Comparison of ENCODE assay signal across 24 cellular contexts in genomic region chr19:48921721-48922500, GRCh38. TPM values are rescaled to one million over a fixed set of nuclear protein-coding genes. Genes with fewer than 3 reads are reported as not detected.
DNase-seq lines count a peak whose midpoint lies in the region; ATAC-seq, FAIRE-seq and TF ChIP-seq lines count a peak whose summit lies in the region.
"Had no signal": no experiment of that assay in that cellular context is flagged by ENCODE, and none has a peak within 500 bp of the region (broad histone marks: within the 10 kb centered on the region; RNA-seq: fewer than 3 reads in every experiment).

No MANE protein-coding gene starts in this region.

- H3K4me2 ChIP-seq in GM12878 (ENCODE audit: control insufficient read depth, insufficient read depth) (no peak overlapping the region), neuronal stem cell (ENCODE audit: insufficient read depth, low read length, poor library complexity, severe bottlenecking) (no peak overlapping the region)
- H3K4me2 ChIP-seq: BLaER1, GM23338, KMS-11 had no signal

- no peak overlapping the region for H2AK5ac ChIP-seq in neuronal stem cell (ENCODE audit: low read depth, low read length)

- H3K4me1 ChIP-seq in GM12878 (ENCODE audit: control insufficient read depth, insufficient read depth, low read length) (peaks cover 8% of the 10 kb centered on the region), neuronal stem cell (ENCODE audit: control insufficient read depth in 2 of 2, insufficient read depth in 1 of 2, low read depth in 1 of 2, low read length in 2 of 2) (no peaks in the 10 kb centered on the region), ovary (ENCODE audit: insufficient read depth) (no peaks in the 10 kb centered on the region)

- TF ChIP-seq CTCF in Calu3 (IDR thresholded peaks at IDR 0.05; ENCODE audit: unreplicated experiment) (no peak), GM12878 (IDR thresholded peaks at IDR 0.05 in 2 of 3, conservative IDR thresholded peaks at IDR 0.05 in 1 of 3; ENCODE audit: control insufficient read depth in 2 of 3, extremely low read depth in 1 of 3, insufficient read depth in 1 of 3, low read depth in 3 of 3, low read length in 3 of 3) (no peak), ovary (IDR thresholded peaks at IDR 0.05) (no peak)

- peak; percentile 43; the same call in 1 of the 2 replicates for TF ChIP-seq POLR2A in GM12878 (IDR thresholded peaks at IDR 0.05; ENCODE audit: low read depth, low read length)
- no peak for TF ChIP-seq POLR2A in ovary (IDR thresholded peaks at IDR 0.05)

- H4K20me1 ChIP-seq in GM12878 (ENCODE audit: control insufficient read depth, insufficient read depth), result no peaks in the 10 kb centered on the region
- H4K20me1 ChIP-seq: BLaER1 had no signal

- H2BK120ac ChIP-seq in neuronal stem cell (ENCODE audit: low read depth, low read length), result no peak overlapping the region

- no peak for ATAC-seq in GM12878
- ATAC-seq in HG02981 (IDR thresholded peaks at IDR 0.05; ENCODE audit: unreplicated experiment), result no peak
- ATAC-seq: GM23338, HCT116 had no signal

- DNase-seq in Calu3, result no peak
- DNase-seq in GM12878 (ENCODE audit: low read depth, low spot score), result no peak
- DNase-seq in neuronal stem cell (ENCODE audit: low spot score), result no peak
- no peak for DNase-seq in ovary
- no peak for DNase-seq in NAMALWA (ENCODE audit: low spot score)
- DNase-seq: 8988T; CD4-positive, alpha-beta memory T cell; DMS 273 treated with DMSO at 0.1 percent for 48 hours; DMS53; DND-41; EL; HFFc6 had no signal

- FAIRE-seq in GM12878 (lab: Jason Lieb, UNC), result no peak
- FAIRE-seq: GM12892, GM18507, H54, HTR-8/SVneo had no signal

- H4K8ac ChIP-seq in neuronal stem cell (ENCODE audit: low read depth, low read length), result no peak overlapping the region

- H2BK15ac ChIP-seq in neuronal stem cell (ENCODE audit: low read length), result no peak overlapping the region

- SMC1A ChIA-PET in GM12878 (lab: Charles Lee; ENCODE audit: uncharacterized antibody, unreplicated experiment), result no interaction called here

- POLR2A ChIA-PET in GM12878 (lab: Charles Lee), result no interaction called here

- H3K79me2 ChIP-seq in GM12878 (ENCODE audit: control insufficient read depth, insufficient read depth, low read length), result no peaks in the 10 kb centered on the region

- H3K4me3 ChIP-seq in GM12878 (no peak overlapping the region), neuronal stem cell (ENCODE audit: low read length in 2 of 2) (no peak overlapping the region), ovary (no peak overlapping the region)
- H3K4me3 ChIP-seq: BLaER1, GM23338 had no signal

- H3K79me1 ChIP-seq in neuronal stem cell (ENCODE audit: low read depth, low read length), result peaks cover under 1% of the 10 kb centered on the region

- H3K4me3 Mint-ChIP-seq in Calu3 (ENCODE audit: low read depth, unreplicated experiment), result no peak overlapping the region
- H3K4me3 Mint-ChIP-seq: CD14-positive monocyte; CD4-positive, alpha-beta memory T cell; GM23338; HFFc6 had no signal

- no peaks in the 10 kb centered on the region for H3K9me3 ChIP-seq in GM12878 (replicated peaks; ENCODE audit: control insufficient read depth, insufficient read depth, low read length)
- H3K9me3 ChIP-seq in neuronal stem cell (replicated peaks in 1 of 2; ENCODE audit: control insufficient read depth in 2 of 2, insufficient read depth in 1 of 2, low read depth in 1 of 2, low read length in 2 of 2), result no peaks in the 10 kb centered on the region
- H3K9me3 ChIP-seq in ovary, result no peaks in the 10 kb centered on the region
- H3K9me3 ChIP-seq: BLaER1 had no signal

- no peak for TF ChIP-seq RAD21 in GM12878 (IDR thresholded peaks at IDR 0.05; ENCODE audit: insufficient read depth, low read depth, low read length)

- H3K36me3 Mint-ChIP-seq in Calu3 (ENCODE audit: insufficient read depth, unreplicated experiment), result peaks cover 62% of the 10 kb centered on the region

- BruUV-seq in Calu3 (replicated peaks; lab: Mats Ljungman, UMichigan) (no TSS peak), GM12878 (replicated peaks; lab: Mats Ljungman, UMichigan) (no TSS peak)

- H2AFZ ChIP-seq in GM12878 (ENCODE audit: control insufficient read depth, low read depth, low read length) (no peak overlapping the region), neuronal stem cell (ENCODE audit: low read length) (no peak overlapping the region)
- H2AFZ ChIP-seq: GM23338 had no signal

- H3K27ac Mint-ChIP-seq in Calu3 (ENCODE audit: unreplicated experiment), result peak overlapping the region; percentile 22
- H3K27ac Mint-ChIP-seq: CD14-positive monocyte, GM23338, HFFc6 had no signal

- H3K9ac ChIP-seq in GM12878 (ENCODE audit: control insufficient read depth, insufficient read depth, low read length) (no peak overlapping the region), neuronal stem cell (ENCODE audit: low read depth, low read length, poor library complexity) (peak overlapping the region; percentile 44)
- H3K9ac ChIP-seq: BLaER1, KMS-11 had no signal

- in situ Hi-C loops in GM12878 (cut with MboI), result no loop called here

- no peak overlapping the region for H3K4ac ChIP-seq in neuronal stem cell (ENCODE audit: low read length)

- peaks cover 6% of the 10 kb centered on the region for H3K4me1 Mint-ChIP-seq in Calu3 (ENCODE audit: low read depth, unreplicated experiment)
- H3K4me1 Mint-ChIP-seq: GM23338 had no signal

- H3K27me3 ChIP-seq in GM12878 (replicated peaks in 1 of 2; ENCODE audit: control insufficient read depth in 2 of 2, insufficient read depth in 2 of 2, low read length in 1 of 2) (no peaks in the 10 kb centered on the region), neuronal stem cell (ENCODE audit: control insufficient read depth in 3 of 3, insufficient read depth in 3 of 3, low read depth in 1 of 3, low read length in 3 of 3) (no peaks in the 10 kb centered on the region), ovary (no peaks in the 10 kb centered on the region)
- H3K27me3 ChIP-seq: BLaER1 had no signal

- H3K9me3 Mint-ChIP-seq in Calu3 (ENCODE audit: low read depth, unreplicated experiment), result no peaks in the 10 kb centered on the region
- H3K9me3 Mint-ChIP-seq: CD14-positive monocyte; CD4-positive, alpha-beta memory T cell; GM23338; HFFc6 had no signal

- CTCF ChIA-PET in Calu3 (lab: Charles Lee) (interaction anchor here (1.5 kb wide), 1 partner anchor 11 kb away, joined by 5 read pairs; the partner anchor contains the start of gene DHDH), GM12878 (lab: Yijun Ruan, JAX) (no interaction called here)

- no peaks in the 10 kb centered on the region for H3K27me3 Mint-ChIP-seq in Calu3 (ENCODE audit: unreplicated experiment)
- H3K27me3 Mint-ChIP-seq: CD4-positive, alpha-beta memory T cell had no signal

- H4K91ac ChIP-seq in neuronal stem cell (ENCODE audit: low read depth, low read length, poor library complexity), result no peak overlapping the region

- TF ChIP-seq EP300 in GM12878 (IDR thresholded peaks at IDR 0.05; ENCODE audit: borderline replicate concordance in 1 of 2, control insufficient read depth in 1 of 2, low read depth in 2 of 2, low read length in 2 of 2) (no peak), ovary (IDR thresholded peaks at IDR 0.05) (no peak)

- peak overlapping the region; percentile 39 for H2BK5ac ChIP-seq in neuronal stem cell (ENCODE audit: low read length)

- intact Hi-C loops in Calu3 (cut with micrococcal nuclease; ENCODE audit: unreplicated experiment) (no loop called here), GM12878 (cut with micrococcal nuclease; ENCODE audit: unreplicated experiment) (no loop called here), ovary (cut with DNase I) (no loop called here)

- H2BK12ac ChIP-seq in neuronal stem cell (ENCODE audit: low read length), result no peak overlapping the region

- RAD21 ChIA-PET in GM12878 (lab: Charles Lee; ENCODE audit: unreplicated experiment), result no interaction called here

- H3K36me3 ChIP-seq in GM12878 (ENCODE audit: control insufficient read depth in 2 of 2, insufficient read depth in 2 of 2, low read length in 1 of 2) (peaks cover 0 to 1% of the 10 kb centered on the region in 2 experiments; a peak in 3 of 4 replicates), neuronal stem cell (replicated peaks in 1 of 2; ENCODE audit: control insufficient read depth in 2 of 2, insufficient read depth in 2 of 2, low read length in 2 of 2) (peaks cover 25 to 55% of the 10 kb centered on the region in 2 donors), ovary (no peaks in the 10 kb centered on the region)

- H3K18ac ChIP-seq in neuronal stem cell (ENCODE audit: low read length), result no peak overlapping the region

- 93% methylated on average over 11 of the region's 12 CpGs for WGBS in GM12878 (ENCODE audit: insufficient coverage, insufficient replicate concordance, low lambda C conversion rate, missing lambda C conversion rate)
- no CpG with 5 or more reads among the region's 12 CpGs for WGBS in neuronal stem cell (ENCODE audit: extremely low coverage in 2 of 2, insufficient read length in 2 of 2, insufficient replicate concordance in 1 of 2), 2 donors
- WGBS in ovary, 3 donors, result 85 to 90% (median 88%) methylated on average over 12 of the region's 12 CpGs

- no peak overlapping the region for H3K23ac ChIP-seq in neuronal stem cell (ENCODE audit: low read depth, low read length, poor library complexity)

- H3K14ac ChIP-seq in neuronal stem cell (ENCODE audit: low read length), result no peak overlapping the region

- no peak overlapping the region for H3K27ac ChIP-seq in GM12878 (ENCODE audit: control insufficient read depth, insufficient read depth)
- H3K27ac ChIP-seq in neuronal stem cell (replicated peaks; ENCODE audit: low read length), result no peak overlapping the region
- H3K27ac ChIP-seq in ovary, result no peak overlapping the region
- H3K27ac ChIP-seq: BLaER1, KMS-11 had no signal

RNA-seq across cellular contexts. Expression of gene DHDH, which starts 11.6 kb away (rescaled TPM):
- total RNA-seq in Calu3 (2022) (2.1 and 5.3 TPM in 2 replicates), GM12878 (2014; rRNA removed) (not detected in 2 replicates), GM12878 (2014; rRNA removed; fragmentation: Illumina TruSeq; extraction: Trizol) (not detected in 2 replicates), GM12878 (2021) (not detected in 2 replicates), ovary (under 1 TPM in 4 of 7 donors, not detected in 3; 0.28 to 0.78 (median 0.68) TPM)
- not detected in 2 replicates for total RNA-seq in GM12878 (2013; cell fraction: nucleolus; rRNA removed)
- not detected for polyA plus RNA-seq in GM12878 (2011; ENCODE audit: low read depth)
- polyA plus RNA-seq in GM12878 (2011; rRNA removed) (0.15 and 0.23 TPM in 2 replicates), GM12878 (2014; fragmentation: Illumina TruSeq; extraction: Trizol) (not detected in 2 replicates), GM12878 (2014; fragmentation: Nextera tagmentation; extraction: Ambion mirVana) (under 1 TPM in 1 of 2 experiments, not detected in 1; 0.13 TPM), GM12878 (2014; rRNA removed) (0.19 TPM in 1 of 2 replicates, not detected in the other), GM12878 (2016; fragmentation: Nextera tagmentation; extraction: Ambion mirVana) (under 1 TPM in 1 of 2 experiments, not detected in 1; 0.21 TPM), ovary (under 1 TPM in 1 of 2 donors, not detected in 1; 0.52 TPM)
- 0.25 and 0.28 TPM in 2 replicates for polyA plus RNA-seq in GM12878 (2011; cell fraction: cytosol; rRNA removed)
- 0.16 and 0.26 TPM in 2 replicates for polyA plus RNA-seq in GM12878 (2011; cell fraction: nucleus; rRNA removed)
- 1.1 and 1.2 TPM in 2 replicates for polyA plus RNA-seq in GM12878 (2012)
- not detected in 2 replicates for polyA minus RNA-seq in GM12878 (2011; rRNA and poly(A)+ RNA removed)
- not detected in 2 replicates for polyA minus RNA-seq in GM12878 (2011; cell fraction: cytosol; rRNA and poly(A)+ RNA removed)
- not detected in 2 replicates for polyA minus RNA-seq in GM12878 (2011; cell fraction: nucleus; rRNA and poly(A)+ RNA removed)
- polyA plus RNA-seq in neuronal stem cell (2013, experiment 1 of 2), result 0.81 TPM
- polyA plus RNA-seq in neuronal stem cell (2013, experiment 2 of 2), result 0.93 TPM
- total RNA-seq: A673, HFFc6 had no signal

RNA-seq across cellular contexts. Expression of gene NUCB1, which starts 21.8 kb away (rescaled TPM):
- total RNA-seq in Calu3 (2022) (162 and 173 TPM in 2 replicates), GM12878 (2014; rRNA removed) (41.8 and 48.6 TPM in 2 replicates), GM12878 (2014; rRNA removed; fragmentation: Illumina TruSeq; extraction: Trizol) (31.7 and 33.0 TPM in 2 replicates), GM12878 (2021) (80.2 and 82.4 TPM in 2 replicates), ovary (100 to 1,000 TPM; 128 to 249 (median 189) TPM)
- 118 and 121 TPM in 2 replicates for total RNA-seq in GM12878 (2013; cell fraction: nucleolus; rRNA removed)
- 41.2 TPM for polyA plus RNA-seq in GM12878 (2011; ENCODE audit: low read depth)
- polyA plus RNA-seq in GM12878 (2011; rRNA removed) (19.3 and 40.3 TPM in 2 replicates), GM12878 (2014; fragmentation: Illumina TruSeq; extraction: Trizol) (13.9 and 32.5 TPM in 2 replicates), GM12878 (2014; fragmentation: Nextera tagmentation; extraction: Ambion mirVana) (1 to 10 TPM; 1.8 to 3.2 TPM), GM12878 (2014; rRNA removed) (77.7 and 94.2 TPM in 2 replicates), GM12878 (2016; fragmentation: Nextera tagmentation; extraction: Ambion mirVana) (100 to 1,000 TPM; 112 TPM), ovary (100 to 1,000 TPM; 141 to 230 TPM)
- polyA plus RNA-seq in GM12878 (2011; cell fraction: cytosol; rRNA removed), result 53.1 and 63.0 TPM in 2 replicates
- 77.6 and 86.5 TPM in 2 replicates for polyA plus RNA-seq in GM12878 (2011; cell fraction: nucleus; rRNA removed)
- 97.8 and 107 TPM in 2 replicates for polyA plus RNA-seq in GM12878 (2012)
- polyA minus RNA-seq in GM12878 (2011; rRNA and poly(A)+ RNA removed), result 14.6 and 32.7 TPM in 2 replicates
- 16.6 and 18.4 TPM in 2 replicates for polyA minus RNA-seq in GM12878 (2011; cell fraction: cytosol; rRNA and poly(A)+ RNA removed)
- 15.7 and 20.2 TPM in 2 replicates for polyA minus RNA-seq in GM12878 (2011; cell fraction: nucleus; rRNA and poly(A)+ RNA removed)
- 61.4 TPM for polyA plus RNA-seq in neuronal stem cell (2013, experiment 1 of 2)
- 60.3 TPM for polyA plus RNA-seq in neuronal stem cell (2013, experiment 2 of 2)

RNA-seq across cellular contexts. Expression of gene TULP2, which starts 23.4 kb away (rescaled TPM):
- total RNA-seq in Calu3 (2022), result not detected in 2 replicates
- 0.64 and 1.1 TPM in 2 replicates for total RNA-seq in GM12878 (2013; cell fraction: nucleolus; rRNA removed)
- 0.49 and 0.56 TPM in 2 replicates for total RNA-seq in GM12878 (2014; rRNA removed)
- 0.14 and 0.22 TPM in 2 replicates for total RNA-seq in GM12878 (2014; rRNA removed; fragmentation: Illumina TruSeq; extraction: Trizol)
- total RNA-seq in GM12878 (2021), result 0.82 and 1.2 TPM in 2 replicates
- polyA plus RNA-seq in GM12878 (2011; ENCODE audit: low read depth), result 0.28 TPM
- polyA plus RNA-seq in GM12878 (2011; rRNA removed), result 0.26 and 0.45 TPM in 2 replicates
- polyA plus RNA-seq in GM12878 (2011; cell fraction: cytosol; rRNA removed), result 0.28 and 0.51 TPM in 2 replicates
- polyA plus RNA-seq in GM12878 (2011; cell fraction: nucleus; rRNA removed), result 0.19 and 0.40 TPM in 2 replicates
- 0.70 and 0.84 TPM in 2 replicates for polyA plus RNA-seq in GM12878 (2012)
- polyA plus RNA-seq in GM12878 (2014; fragmentation: Illumina TruSeq; extraction: Trizol), result 0.31 and 0.57 TPM in 2 replicates
- polyA plus RNA-seq in GM12878 (2014; fragmentation: Nextera tagmentation; extraction: Ambion mirVana), result under 1 TPM in 1 of 2 experiments, not detected in 1; 0.62 TPM
- 0.69 and 1.5 TPM in 2 replicates for polyA plus RNA-seq in GM12878 (2014; rRNA removed)
- under 1 TPM; 0.17 to 0.18 TPM for polyA plus RNA-seq in GM12878 (2016; fragmentation: Nextera tagmentation; extraction: Ambion mirVana)
- 0.15 and 0.52 TPM in 2 replicates for polyA minus RNA-seq in GM12878 (2011; rRNA and poly(A)+ RNA removed)
- polyA minus RNA-seq in GM12878 (2011; cell fraction: cytosol; rRNA and poly(A)+ RNA removed), result not detected in 2 replicates
- polyA minus RNA-seq in GM12878 (2011; cell fraction: nucleus; rRNA and poly(A)+ RNA removed), result 0.12 TPM in 1 of 2 replicates, not detected in the other
- polyA plus RNA-seq in neuronal stem cell (2013, experiment 1 of 2), result 0.71 TPM
- polyA plus RNA-seq in neuronal stem cell (2013, experiment 2 of 2), result 0.43 TPM
- 1 to 10 TPM in 5 of 7 donors, not detected in 2; 1.8 to 3.3 (median 2.5) TPM for total RNA-seq in ovary
- polyA plus RNA-seq in ovary, result under 1 TPM; 0.35 to 0.40 TPM
- total RNA-seq: A673; CD4-positive, alpha-beta memory T cell; G401 had no signal
- polyA plus RNA-seq: CD14-positive monocyte; CD4-positive, alpha-beta memory T cell had no signal

RNA-seq across cellular contexts. Expression of gene BAX, which starts 32.8 kb away (rescaled TPM):
- total RNA-seq in Calu3 (2022), result 141 and 147 TPM in 2 replicates
- total RNA-seq in GM12878 (2013; cell fraction: nucleolus; rRNA removed), result 45.7 and 48.8 TPM in 2 replicates
- total RNA-seq in GM12878 (2014; rRNA removed), result 114 and 119 TPM in 2 replicates
- total RNA-seq in GM12878 (2014; rRNA removed; fragmentation: Illumina TruSeq; extraction: Trizol), result 73.1 and 73.4 TPM in 2 replicates
- total RNA-seq in GM12878 (2021), result 221 and 223 TPM in 2 replicates
- polyA plus RNA-seq in GM12878 (2011; ENCODE audit: low read depth), result 270 TPM
- polyA plus RNA-seq in GM12878 (2011; rRNA removed), result 104 and 163 TPM in 2 replicates
- 226 and 231 TPM in 2 replicates for polyA plus RNA-seq in GM12878 (2011; cell fraction: cytosol; rRNA removed)
- polyA plus RNA-seq in GM12878 (2011; cell fraction: nucleus; rRNA removed), result 190 and 218 TPM in 2 replicates
- 155 and 219 TPM in 2 replicates for polyA plus RNA-seq in GM12878 (2012)
- polyA plus RNA-seq in GM12878 (2014; fragmentation: Illumina TruSeq; extraction: Trizol), result 61.4 and 122 TPM in 2 replicates
- 10 to 100 TPM in 1 of 2 experiments, 1 to 10 TPM in 1; 7.2 to 15.3 TPM for polyA plus RNA-seq in GM12878 (2014; fragmentation: Nextera tagmentation; extraction: Ambion mirVana)
- polyA plus RNA-seq in GM12878 (2014; rRNA removed), result 205 and 237 TPM in 2 replicates
- 100 to 1,000 TPM; 152 to 164 TPM for polyA plus RNA-seq in GM12878 (2016; fragmentation: Nextera tagmentation; extraction: Ambion mirVana)
- 47.0 and 93.4 TPM in 2 replicates for polyA minus RNA-seq in GM12878 (2011; rRNA and poly(A)+ RNA removed)
- 68.7 and 69.7 TPM in 2 replicates for polyA minus RNA-seq in GM12878 (2011; cell fraction: cytosol; rRNA and poly(A)+ RNA removed)
- polyA minus RNA-seq in GM12878 (2011; cell fraction: nucleus; rRNA and poly(A)+ RNA removed), result 66.3 and 104 TPM in 2 replicates
- 66.4 TPM for polyA plus RNA-seq in neuronal stem cell (2013, experiment 1 of 2)
- 63.3 TPM for polyA plus RNA-seq in neuronal stem cell (2013, experiment 2 of 2)
- total RNA-seq in ovary, result 10 to 100 TPM; 10.6 to 57.7 (median 45.9) TPM
- 10 to 100 TPM; 14.6 to 48.1 TPM for polyA plus RNA-seq in ovary

RNA-seq across cellular contexts. Expression of gene FTL, which starts 43.2 kb away (rescaled TPM):
- 1,459 and 1,979 TPM in 2 replicates for total RNA-seq in Calu3 (2022)
- total RNA-seq in GM12878 (2013; cell fraction: nucleolus; rRNA removed), result 86.0 and 88.4 TPM in 2 replicates
- 1,329 and 1,429 TPM in 2 replicates for total RNA-seq in GM12878 (2014; rRNA removed)
- 1,207 and 1,334 TPM in 2 replicates for total RNA-seq in GM12878 (2014; rRNA removed; fragmentation: Illumina TruSeq; extraction: Trizol)
- total RNA-seq in GM12878 (2021), result 994 and 1,017 TPM in 2 replicates
- polyA plus RNA-seq in GM12878 (2011; ENCODE audit: low read depth), result 1,181 TPM
- 148 and 364 TPM in 2 replicates for polyA plus RNA-seq in GM12878 (2011; rRNA removed)
- 1,075 and 1,106 TPM in 2 replicates for polyA plus RNA-seq in GM12878 (2011; cell fraction: cytosol; rRNA removed)
- polyA plus RNA-seq in GM12878 (2011; cell fraction: nucleus; rRNA removed), result 345 and 359 TPM in 2 replicates
- 1,628 and 2,313 TPM in 2 replicates for polyA plus RNA-seq in GM12878 (2012)
- 1,187 and 1,762 TPM in 2 replicates for polyA plus RNA-seq in GM12878 (2014; fragmentation: Illumina TruSeq; extraction: Trizol)
- polyA plus RNA-seq in GM12878 (2014; fragmentation: Nextera tagmentation; extraction: Ambion mirVana), result 1,000 to 10,000 TPM; 5,502 to 8,913 TPM
- polyA plus RNA-seq in GM12878 (2014; rRNA removed), result 1,363 and 1,437 TPM in 2 replicates
- 1,000 to 10,000 TPM; 4,849 to 4,896 TPM for polyA plus RNA-seq in GM12878 (2016; fragmentation: Nextera tagmentation; extraction: Ambion mirVana)
- polyA minus RNA-seq in GM12878 (2011; rRNA and poly(A)+ RNA removed), result 168 and 426 TPM in 2 replicates
- polyA minus RNA-seq in GM12878 (2011; cell fraction: cytosol; rRNA and poly(A)+ RNA removed), result 172 and 175 TPM in 2 replicates
- polyA minus RNA-seq in GM12878 (2011; cell fraction: nucleus; rRNA and poly(A)+ RNA removed), result 67.8 and 78.5 TPM in 2 replicates
- 2,949 TPM for polyA plus RNA-seq in neuronal stem cell (2013, experiment 1 of 2)
- polyA plus RNA-seq in neuronal stem cell (2013, experiment 2 of 2), result 2,579 TPM
- 1,000 to 10,000 TPM; 1,608 to 2,908 (median 2,022) TPM for total RNA-seq in ovary
- polyA plus RNA-seq in ovary, result 1,000 to 10,000 TPM; 2,697 to 3,617 TPM
